Comparison of ENCODE assay signal across 13 cellular contexts in genomic region chr1:73205294-73205973, GRCh38.
A peak's percentile ranks its signal among the peaks of the same experiment; 100 is the strongest.
DNase-seq lines count a peak whose midpoint lies in the region; ATAC-seq and TF ChIP-seq lines count a peak whose summit lies in the region.
"Had no signal": no experiment of that assay in that cellular context is flagged by ENCODE, and none has a peak within 500 bp of the region (broad histone marks: within the 10 kb centered on the region; RNA-seq: fewer than 3 reads in every experiment).

No MANE protein-coding gene starts in this region.

- DNase-seq in NCI-H82 (lab: John Stamatoyannopoulos, UW): peak; percentile 22
- DNase-seq in NCI-H82 treated with DMSO at 0.1 percent for 48 hours (lab: John Stamatoyannopoulos, UW; ENCODE audit: unreplicated experiment): no peak
- DNase-seq in epithelial cell of proximal tubule (ENCODE audit: low read depth): no peak
- peak; percentile 48 to 71 for DNase-seq in thyroid gland
- no peak for DNase-seq in NCI-H524 treated with DMSO at 0.1 percent for 48 hours (lab: John Stamatoyannopoulos, UW)
- DNase-seq in gastrocnemius medialis: no peak
- no peak for DNase-seq in cerebellum (ENCODE audit: low spot score)
- DNase-seq: activated naive CD4-positive, alpha-beta T cell; body of pancreas; COR-L47; NCI-H1105 treated with DMSO at 0.1 percent for 48 hours; Right ventricle myocardium superior had no signal

- TF ChIP-seq CTCF in OCI-LY3 (IDR thresholded peaks at IDR 0.05; ENCODE audit: low read depth, low read length) (peak; percentile 37; the same call in 1 of the 2 replicates), epithelial cell of proximal tubule (conservative IDR thresholded peaks at IDR 0.05; ENCODE audit: low read depth, low read length) (peak; percentile 34), thyroid gland (IDR thresholded peaks at IDR 0.05) (peak in 1 of 6 experiments; percentile 13), gastrocnemius medialis (IDR thresholded peaks at IDR 0.05 in 4 of 5, conservative IDR thresholded peaks at IDR 0.05 in 1 of 5) (no peak)

- TF ChIP-seq POLR2A in thyroid gland (IDR thresholded peaks at IDR 0.05) (no peak), gastrocnemius medialis (IDR thresholded peaks at IDR 0.05) (no peak)

- H3K4me2 ChIP-seq in OCI-LY3 (ENCODE audit: low read length): no peak overlapping the region

- in situ Hi-C loops in gastrocnemius medialis (cut with MboI; ENCODE audit: low sequenced_read_pairs in 4 of 4): no loop called here

- H3K9me3 ChIP-seq in OCI-LY3 (ENCODE audit: insufficient read depth, low read length) (no peaks in the 10 kb centered on the region), thyroid gland (no peaks in the 10 kb centered on the region), gastrocnemius medialis (no peaks in the 10 kb centered on the region)
- H3K9me3 ChIP-seq: body of pancreas had no signal

- intact Hi-C loops in thyroid gland (cut with DNase I) (no loop called here), gastrocnemius medialis (cut with DNase I; ENCODE audit: low total_unique reads) (no loop called here)

- H3K36me3 ChIP-seq in OCI-LY3 (replicated peaks; ENCODE audit: low read depth, low read length) (no peaks in the 10 kb centered on the region), thyroid gland (no peaks in the 10 kb centered on the region), gastrocnemius medialis (no peaks in the 10 kb centered on the region)

- no peak for ATAC-seq in gastrocnemius medialis
- ATAC-seq: body of pancreas had no signal

- H2AFZ ChIP-seq in OCI-LY3 (ENCODE audit: low read depth, low read length): no peak overlapping the region

- no peak overlapping the region for H3K4me3 ChIP-seq in OCI-LY3 (ENCODE audit: low read length)
- no peak overlapping the region for H3K4me3 ChIP-seq in epithelial cell of proximal tubule (ENCODE audit: low read depth, low read length)
- no peak overlapping the region for H3K4me3 ChIP-seq in thyroid gland (replicated peaks in 1 of 3)
- no peak overlapping the region for H3K4me3 ChIP-seq in gastrocnemius medialis
- H3K4me3 ChIP-seq: body of pancreas had no signal

- H3K27ac ChIP-seq in OCI-LY3 (ENCODE audit: low read length) (no peak overlapping the region), thyroid gland (no peak overlapping the region), gastrocnemius medialis (no peak overlapping the region)
- H3K27ac ChIP-seq: body of pancreas had no signal

- no peak overlapping the region for H3K9ac ChIP-seq in OCI-LY3 (ENCODE audit: low read length)

- H3K27me3 ChIP-seq in OCI-LY3 (ENCODE audit: low read depth, low read length): no peaks in the 10 kb centered on the region
- H3K27me3 ChIP-seq in thyroid gland: no peaks in the 10 kb centered on the region
- no peaks in the 10 kb centered on the region for H3K27me3 ChIP-seq in gastrocnemius medialis
- H3K27me3 ChIP-seq: body of pancreas had no signal

- no peaks in the 10 kb centered on the region for H3K79me2 ChIP-seq in OCI-LY3 (ENCODE audit: low read length)

- WGBS in thyroid gland, 2 donors: 36 to 38% methylated on average over 4 to 5 of the region's 5 CpGs

- no peaks in the 10 kb centered on the region for H4K20me1 ChIP-seq in OCI-LY3 (ENCODE audit: insufficient read depth, low read length)

- no peaks in the 10 kb centered on the region for H3K4me1 ChIP-seq in OCI-LY3 (ENCODE audit: low read length)
- H3K4me1 ChIP-seq in thyroid gland: peaks cover 0 to 9% of the 10 kb centered on the region in 2 donors
- no peaks in the 10 kb centered on the region for H3K4me1 ChIP-seq in gastrocnemius medialis
- H3K4me1 ChIP-seq: body of pancreas had no signal

Comparison
In these comparisons a context has a peak if more than half of its experiments do, and no peak if none do; other contexts are left out.
1. DNase-seq: peak in NCI-H82 (single experiment) and thyroid gland (2 of 2); none in NCI-H82 treated with DMSO at 0.1 percent for 48 hours (single experiment), epithelial cell of proximal tubule (single experiment), NCI-H524 treated with DMSO at 0.1 percent for 48 hours (single experiment), gastrocnemius medialis (0 of 2) and cerebellum (single experiment).
2. CTCF ChIP-seq: peak in OCI-LY3 (single experiment) and epithelial cell of proximal tubule (single experiment); none in gastrocnemius medialis (0 of 5).